Comparison of ENCODE assay signal across 8 cellular contexts in the genomic region with DNA sequence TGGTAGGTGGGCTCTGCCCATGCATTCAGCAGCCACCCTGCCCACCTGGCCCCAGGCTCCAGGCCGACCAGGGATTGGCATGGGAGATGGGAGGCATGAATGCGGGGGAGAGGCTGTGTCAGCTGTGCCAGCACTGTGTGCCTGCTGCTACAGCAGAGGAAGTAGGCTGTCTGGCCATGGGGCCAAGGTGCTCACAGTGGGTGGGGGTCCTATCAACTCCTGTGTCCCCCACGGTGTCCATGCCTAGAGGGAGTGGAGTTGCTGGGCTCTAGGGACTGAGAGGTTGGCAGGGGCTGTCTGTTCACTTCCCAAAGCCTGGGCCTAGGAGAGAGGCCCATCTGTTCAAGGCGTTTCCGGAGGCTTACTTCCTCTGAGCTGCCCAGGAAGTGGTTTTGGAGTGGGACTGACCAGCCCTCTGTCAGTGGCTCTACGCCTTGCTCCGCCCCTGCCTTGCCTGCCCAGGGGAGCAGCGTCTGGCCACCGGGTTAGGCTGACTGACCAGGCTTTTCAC. TPM values are rescaled to one million over a fixed set of nuclear protein-coding genes. Genes with fewer than 3 reads are reported as not detected.
DNase-seq lines count a peak whose midpoint lies in the region; ATAC-seq and TF ChIP-seq lines count a peak whose summit lies in the region.

No MANE protein-coding gene starts in this region.

- peak overlapping the region; percentile 34 to 95 for H3K27ac ChIP-seq in left lung
- peak overlapping the region in 1 of 2 donors; percentile 95 for H3K27ac ChIP-seq in prostate gland

- H3K4me3 ChIP-seq in left lung: peak overlapping the region in 1 of 2 donors; percentile 45
- no peak overlapping the region for H3K4me3 ChIP-seq in prostate gland

- DNase-seq in A172 (ENCODE audit: low spot score) (peak; percentile 81), HS-5 (ENCODE audit: low read depth) (peak; percentile 22), astrocyte of the hippocampus (ENCODE audit: low read depth, low spot score) (peak; percentile 43), left lung (peak; percentile 86 to 94), prostate gland (ENCODE audit: low spot score) (no peak), GOT3 (lab: John Stamatoyannopoulos, UW) (no peak), NCI-H2171 (lab: John Stamatoyannopoulos, UW) (no peak)

- intact Hi-C loops in left lung (cut with DNase I) (no loop called here), prostate gland (cut with DNase I) (no loop called here)

- H3K9me3 ChIP-seq in left lung: no peaks in the 10 kb centered on the region
- no peaks in the 10 kb centered on the region for H3K9me3 ChIP-seq in prostate gland

- TF ChIP-seq CTCF in left lung (IDR thresholded peaks at IDR 0.05): no peak
- no peak for TF ChIP-seq CTCF in prostate gland (IDR thresholded peaks at IDR 0.05)

- H3K36me3 ChIP-seq in left lung: peaks cover 0 to 21% of the 10 kb centered on the region in 2 donors
- no peaks in the 10 kb centered on the region for H3K36me3 ChIP-seq in prostate gland

- WGBS in prostate gland: 56% methylated on average over 9 of the region's 9 CpGs

- TF ChIP-seq POLR2A in prostate gland (IDR thresholded peaks at IDR 0.05): no peak

- no peaks in the 10 kb centered on the region for H3K27me3 ChIP-seq in left lung
- no peaks in the 10 kb centered on the region for H3K27me3 ChIP-seq in prostate gland (replicated peaks; ENCODE audit: insufficient read depth)

- ATAC-seq in left lung: peak; percentile 72
- no peak for ATAC-seq in GM19397 (IDR thresholded peaks at IDR 0.05; ENCODE audit: unreplicated experiment)

- H3K4me1 ChIP-seq in left lung (peaks cover 24 to 89% of the 10 kb centered on the region in 2 donors), prostate gland (replicated peaks) (peaks cover 40% of the 10 kb centered on the region)

RNA-seq across cellular contexts. Expression of a gene that starts 5.8 kb away (rescaled TPM):
- total RNA-seq in A172 (2014; rRNA removed; shearing (Covaris generic)): 2.5 and 3.4 TPM in 2 replicates
- total RNA-seq in left lung (10 to 100 TPM; 73.2 to 73.7 TPM), prostate gland (10 to 100 TPM; 33.4 to 57.9 TPM)

RNA-seq across cellular contexts. Expression of a gene that starts 36.6 kb away (rescaled TPM):
- 27.0 and 33.6 TPM in 2 replicates for total RNA-seq in A172 (2014; rRNA removed; shearing (Covaris generic))
- total RNA-seq in left lung (10 to 100 TPM; 24.3 to 28.0 TPM), prostate gland (10 to 100 TPM; 10.3 to 31.1 TPM)

Comparison
In these comparisons a context has a peak if more than half of its experiments do, and no peak if none do; other contexts are left out.
1. DNase-seq: peak in A172 (single experiment), HS-5 (single experiment), astrocyte of the hippocampus (single experiment) and left lung (2 of 2); none in prostate gland (single experiment), GOT3 (single experiment) and NCI-H2171 (single experiment).